25 cellular contexts compared by ENCODE assay signal in the genomic region with DNA sequence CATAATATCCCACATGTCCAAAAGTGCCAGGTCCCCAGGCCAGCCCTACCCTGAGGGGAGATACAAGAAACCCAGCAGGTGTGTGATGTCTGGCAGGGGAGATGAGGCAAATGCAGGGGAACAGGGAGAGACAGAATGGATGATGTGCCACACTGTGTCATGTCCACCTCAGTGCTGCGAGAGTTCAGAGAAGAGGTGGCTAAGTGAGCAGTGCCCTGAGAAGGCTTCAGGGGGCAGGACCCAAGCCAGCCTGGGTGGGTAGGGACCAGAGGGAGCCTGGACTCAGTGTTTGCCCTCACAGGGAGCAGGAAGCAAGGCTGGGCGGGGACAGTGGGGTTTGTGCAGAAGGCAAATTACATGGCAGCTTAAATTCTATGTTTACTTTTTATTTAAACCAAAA.
DNase-seq lines count a peak whose midpoint lies in the region; TF ChIP-seq lines count a peak whose summit lies in the region.
"Had no signal": no experiment of that assay in that cellular context is flagged by ENCODE, and none has a peak within 500 bp of the region (broad histone marks: within the 10 kb centered on the region; RNA-seq: fewer than 3 reads in every experiment).

No MANE protein-coding gene starts in this region.

- TF ChIP-seq POLR2A in esophagus muscularis mucosa (IDR thresholded peaks at IDR 0.05; ENCODE audit: low read depth) (no peak), stomach (IDR thresholded peaks at IDR 0.05) (no peak)

- H3K4me1 ChIP-seq in esophagus muscularis mucosa: peaks cover 0 to 3% (median 0%) of the 10 kb centered on the region in 4 donors
- peaks cover 0 to 13% (median 9%) of the 10 kb centered on the region in 4 donors for H3K4me1 ChIP-seq in stomach

- H3K36me3 ChIP-seq in esophagus muscularis mucosa (no peaks in the 10 kb centered on the region), stomach (peaks cover 0 to 14% (median 1%) of the 10 kb centered on the region in 4 donors)
- H3K36me3 ChIP-seq: cardiac muscle cell, thyroid gland had no signal

- H3K27ac ChIP-seq in esophagus muscularis mucosa (replicated peaks in 1 of 4) (no peak overlapping the region), stomach (no peak overlapping the region)
- H3K27ac ChIP-seq: cardiac muscle cell, KMS-11, lower lobe of right lung, thyroid gland had no signal

- H3K9me3 Mint-ChIP-seq in activated naive CD4-positive, alpha-beta T cell treated with anti-CD3 and anti-CD28 coated beads, Interleukin-2, amount 50 U/mL, for 24 hours: no peaks in the 10 kb centered on the region
- H3K9me3 Mint-ChIP-seq: CD14-positive monocyte had no signal

- TF ChIP-seq EP300 in esophagus muscularis mucosa (IDR thresholded peaks at IDR 0.05): no peak
- no peak for TF ChIP-seq EP300 in stomach (IDR thresholded peaks at IDR 0.05)

- no peaks in the 10 kb centered on the region for H3K27me3 ChIP-seq in esophagus muscularis mucosa
- no peaks in the 10 kb centered on the region for H3K27me3 ChIP-seq in stomach
- H3K27me3 ChIP-seq: thyroid gland had no signal

- intact Hi-C loops in esophagus muscularis mucosa (cut with DNase I) (no loop called here), stomach (cut with DNase I; ENCODE audit: low total_unique reads) (no loop called here)

- no peak overlapping the region for H3K4me3 ChIP-seq in esophagus muscularis mucosa
- H3K4me3 ChIP-seq in stomach: no peak overlapping the region
- H3K4me3 ChIP-seq: cardiac muscle cell, lower lobe of right lung, thyroid gland had no signal

- no peak overlapping the region for H3K4me3 Mint-ChIP-seq in activated naive CD4-positive, alpha-beta T cell treated with anti-CD3 and anti-CD28 coated beads, Interleukin-2, amount 50 U/mL, for 24 hours
- H3K4me3 Mint-ChIP-seq: CD14-positive monocyte, neural crest cell had no signal

- no peak for DNase-seq in activated naive CD4-positive, alpha-beta T cell (lab: John Stamatoyannopoulos, UW)
- DNase-seq in NCI-H2081 (lab: John Stamatoyannopoulos, UW): peak; percentile 82 to 88
- DNase-seq in esophagus muscularis mucosa (ENCODE audit: extremely low spot score): peak; percentile 53
- peak; percentile 24 for DNase-seq in stomach
- DNase-seq in HPDE6-E6E7 (ENCODE audit: extremely low spot score): no peak
- DNase-seq in NK-92 (lab: John Stamatoyannopoulos, UW; ENCODE audit: unreplicated experiment): no peak
- DNase-seq in NCI-H82 treated with DMSO at 0.1 percent for 48 hours (lab: John Stamatoyannopoulos, UW; ENCODE audit: unreplicated experiment): no peak
- DNase-seq: activated gamma-delta T cell treated with Interleukin-2 at 50 U/mL for 16 hours; aorta; dermis blood vessel endothelial cell; DMS153; GF-D8; GOT3; kidney; lower lobe of right lung; NCI-H1694; SK-N-SH; stimulated activated CD4-positive, alpha-beta T cell treated with anti-CD3 and anti-CD28 coated beads, Interleukin-4, amount 100 ng/mL, for 4 hours; stimulated activated naive CD8-positive, alpha-beta T cell treated with anti-CD3 and anti-CD28 coated beads, Interleukin-15, Interleukin-2, amounts not matched to agents 100 U/mL and 50 U/mL, for 24 hours; thyroid gland had no signal

- no peaks in the 10 kb centered on the region for H3K27me3 Mint-ChIP-seq in activated naive CD4-positive, alpha-beta T cell treated with anti-CD3 and anti-CD28 coated beads, Interleukin-2, amount 50 U/mL, for 24 hours

- TF ChIP-seq CTCF in esophagus muscularis mucosa (IDR thresholded peaks at IDR 0.05) (no peak), stomach (IDR thresholded peaks at IDR 0.05) (no peak)

- 77% methylated on average over 2 of the region's 2 CpGs for WGBS in esophagus muscularis mucosa
- 56 to 69% (median 65%) methylated on average over 2 of the region's 2 CpGs for WGBS in stomach, 5 donors

- peak overlapping the region; percentile 32 for H3K27ac Mint-ChIP-seq in activated naive CD4-positive, alpha-beta T cell treated with anti-CD3 and anti-CD28 coated beads, Interleukin-2, amount 50 U/mL, for 24 hours

- peaks cover 11% of the 10 kb centered on the region for H3K4me1 Mint-ChIP-seq in activated naive CD4-positive, alpha-beta T cell treated with anti-CD3 and anti-CD28 coated beads, Interleukin-2, amount 50 U/mL, for 24 hours
- H3K4me1 Mint-ChIP-seq: neural crest cell had no signal

- H3K36me3 Mint-ChIP-seq in activated naive CD4-positive, alpha-beta T cell treated with anti-CD3 and anti-CD28 coated beads, Interleukin-2, amount 50 U/mL, for 24 hours: peaks cover 25% of the 10 kb centered on the region

- H3K9me3 ChIP-seq in esophagus muscularis mucosa (no peaks in the 10 kb centered on the region), stomach (no peaks in the 10 kb centered on the region)
- H3K9me3 ChIP-seq: lower lobe of right lung, SK-N-SH, thyroid gland had no signal

Comparison
In these comparisons a context has a peak if more than half of its experiments do, and no peak if none do; other contexts are left out.
1. DNase-seq: peak in NCI-H2081 (2 of 2), esophagus muscularis mucosa (single experiment) and stomach (single experiment); none in activated naive CD4-positive, alpha-beta T cell (0 of 4), HPDE6-E6E7 (single experiment), NK-92 (single experiment) and NCI-H82 treated with DMSO at 0.1 percent for 48 hours (single experiment).